ENCODE assay signal across 1 cellular context in the genomic region with DNA sequence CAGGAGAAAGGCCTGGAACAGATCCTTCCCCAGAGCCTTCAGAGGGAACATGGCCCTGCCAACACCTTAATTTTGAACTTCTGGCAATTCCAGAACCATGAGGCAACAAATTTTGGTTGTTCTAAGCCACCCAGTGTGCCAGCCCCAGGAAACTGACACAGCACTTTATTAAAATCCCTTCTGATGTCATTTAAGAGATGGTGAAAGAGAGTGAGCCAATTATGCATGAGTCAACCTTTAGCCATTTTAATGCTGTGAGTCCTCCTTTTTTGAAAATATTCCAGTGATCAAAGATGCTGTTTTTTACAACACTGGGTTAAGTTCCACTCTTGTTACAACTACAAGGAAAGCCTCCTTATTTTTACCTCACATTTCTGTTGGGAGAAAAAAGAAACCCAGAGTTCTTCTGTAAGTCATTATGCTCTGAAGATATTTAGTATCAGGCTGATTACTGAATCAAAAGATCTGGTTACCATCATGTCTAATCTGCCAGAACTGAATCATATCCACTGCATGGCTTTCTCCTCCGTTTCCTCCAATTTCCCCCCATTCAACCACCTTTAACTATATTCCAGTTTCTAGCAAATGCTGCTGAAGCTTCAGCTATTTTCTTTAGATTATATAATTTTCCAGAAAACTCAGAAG.
TF ChIP-seq lines count a peak whose summit lies in the region.

No MANE protein-coding gene starts in this region.

TF ChIP-seq in SK-N-SH, 30 proteins besides CTCF, POLR2A, EP300 and RAD21 (continued from another document):
- TF ChIP-seq, protein P1, sequence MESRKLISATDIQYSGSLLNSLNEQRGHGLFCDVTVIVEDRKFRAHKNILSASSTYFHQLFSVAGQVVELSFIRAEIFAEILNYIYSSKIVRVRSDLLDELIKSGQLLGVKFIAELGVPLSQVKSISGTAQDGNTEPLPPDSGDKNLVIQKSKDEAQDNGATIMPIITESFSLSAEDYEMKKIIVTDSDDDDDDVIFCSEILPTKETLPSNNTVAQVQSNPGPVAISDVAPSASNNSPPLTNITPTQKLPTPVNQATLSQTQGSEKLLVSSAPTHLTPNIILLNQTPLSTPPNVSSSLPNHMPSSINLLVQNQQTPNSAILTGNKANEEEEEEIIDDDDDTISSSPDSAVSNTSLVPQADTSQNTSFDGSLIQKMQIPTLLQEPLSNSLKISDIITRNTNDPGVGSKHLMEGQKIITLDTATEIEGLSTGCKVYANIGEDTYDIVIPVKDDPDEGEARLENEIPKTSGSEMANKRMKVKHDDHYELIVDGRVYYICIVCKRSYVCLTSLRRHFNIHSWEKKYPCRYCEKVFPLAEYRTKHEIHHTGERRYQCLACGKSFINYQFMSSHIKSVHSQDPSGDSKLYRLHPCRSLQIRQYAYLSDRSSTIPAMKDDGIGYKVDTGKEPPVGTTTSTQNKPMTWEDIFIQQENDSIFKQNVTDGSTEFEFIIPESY (IDR thresholded peaks at IDR 0.05; ENCODE audit: borderline replicate concordance, low read depth), result no peak
- TF ChIP-seq RFX5 (IDR thresholded peaks at IDR 0.05; ENCODE audit: low read length), result no peak
- TF ChIP-seq RCOR1 (IDR thresholded peaks at IDR 0.05; ENCODE audit: low read length), result no peak
- TF ChIP-seq FOXM1 (IDR thresholded peaks at IDR 0.05; ENCODE audit: low read depth), result no peak
- TF ChIP-seq SMC3 (IDR thresholded peaks at IDR 0.05; ENCODE audit: low read depth, low read length), result no peak
- no peak for TF ChIP-seq FOXJ3 (CRISPR knock-in tag; IDR thresholded peaks at IDR 0.05)
- no peak for TF ChIP-seq TAF1 (IDR thresholded peaks at IDR 0.05; ENCODE audit: borderline replicate concordance, low read depth, low read length)
- 0 out of 2 replicates have a peak, but pooled peaks have one; percentile 10 for TF ChIP-seq RXRA (IDR thresholded peaks at IDR 0.05; ENCODE audit: borderline replicate concordance, low read depth)
- no peak for TF ChIP-seq YY1 (IDR thresholded peaks at IDR 0.05; ENCODE audit: low read depth)
- TF ChIP-seq, protein P2, sequence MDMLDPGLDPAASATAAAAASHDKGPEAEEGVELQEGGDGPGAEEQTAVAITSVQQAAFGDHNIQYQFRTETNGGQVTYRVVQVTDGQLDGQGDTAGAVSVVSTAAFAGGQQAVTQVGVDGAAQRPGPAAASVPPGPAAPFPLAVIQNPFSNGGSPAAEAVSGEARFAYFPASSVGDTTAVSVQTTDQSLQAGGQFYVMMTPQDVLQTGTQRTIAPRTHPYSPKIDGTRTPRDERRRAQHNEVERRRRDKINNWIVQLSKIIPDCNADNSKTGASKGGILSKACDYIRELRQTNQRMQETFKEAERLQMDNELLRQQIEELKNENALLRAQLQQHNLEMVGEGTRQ (IDR thresholded peaks at IDR 0.05; ENCODE audit: borderline replicate concordance, low read depth, low read length), result no peak
- TF ChIP-seq, protein P3, sequence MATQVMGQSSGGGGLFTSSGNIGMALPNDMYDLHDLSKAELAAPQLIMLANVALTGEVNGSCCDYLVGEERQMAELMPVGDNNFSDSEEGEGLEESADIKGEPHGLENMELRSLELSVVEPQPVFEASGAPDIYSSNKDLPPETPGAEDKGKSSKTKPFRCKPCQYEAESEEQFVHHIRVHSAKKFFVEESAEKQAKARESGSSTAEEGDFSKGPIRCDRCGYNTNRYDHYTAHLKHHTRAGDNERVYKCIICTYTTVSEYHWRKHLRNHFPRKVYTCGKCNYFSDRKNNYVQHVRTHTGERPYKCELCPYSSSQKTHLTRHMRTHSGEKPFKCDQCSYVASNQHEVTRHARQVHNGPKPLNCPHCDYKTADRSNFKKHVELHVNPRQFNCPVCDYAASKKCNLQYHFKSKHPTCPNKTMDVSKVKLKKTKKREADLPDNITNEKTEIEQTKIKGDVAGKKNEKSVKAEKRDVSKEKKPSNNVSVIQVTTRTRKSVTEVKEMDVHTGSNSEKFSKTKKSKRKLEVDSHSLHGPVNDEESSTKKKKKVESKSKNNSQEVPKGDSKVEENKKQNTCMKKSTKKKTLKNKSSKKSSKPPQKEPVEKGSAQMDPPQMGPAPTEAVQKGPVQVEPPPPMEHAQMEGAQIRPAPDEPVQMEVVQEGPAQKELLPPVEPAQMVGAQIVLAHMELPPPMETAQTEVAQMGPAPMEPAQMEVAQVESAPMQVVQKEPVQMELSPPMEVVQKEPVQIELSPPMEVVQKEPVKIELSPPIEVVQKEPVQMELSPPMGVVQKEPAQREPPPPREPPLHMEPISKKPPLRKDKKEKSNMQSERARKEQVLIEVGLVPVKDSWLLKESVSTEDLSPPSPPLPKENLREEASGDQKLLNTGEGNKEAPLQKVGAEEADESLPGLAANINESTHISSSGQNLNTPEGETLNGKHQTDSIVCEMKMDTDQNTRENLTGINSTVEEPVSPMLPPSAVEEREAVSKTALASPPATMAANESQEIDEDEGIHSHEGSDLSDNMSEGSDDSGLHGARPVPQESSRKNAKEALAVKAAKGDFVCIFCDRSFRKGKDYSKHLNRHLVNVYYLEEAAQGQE (IDR thresholded peaks at IDR 0.05; ENCODE audit: low read depth, low read length), result no peak
- TF ChIP-seq, protein P4, sequence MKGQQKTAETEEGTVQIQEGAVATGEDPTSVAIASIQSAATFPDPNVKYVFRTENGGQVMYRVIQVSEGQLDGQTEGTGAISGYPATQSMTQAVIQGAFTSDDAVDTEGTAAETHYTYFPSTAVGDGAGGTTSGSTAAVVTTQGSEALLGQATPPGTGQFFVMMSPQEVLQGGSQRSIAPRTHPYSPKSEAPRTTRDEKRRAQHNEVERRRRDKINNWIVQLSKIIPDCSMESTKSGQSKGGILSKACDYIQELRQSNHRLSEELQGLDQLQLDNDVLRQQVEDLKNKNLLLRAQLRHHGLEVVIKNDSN (IDR thresholded peaks at IDR 0.05; ENCODE audit: borderline replicate concordance, low read depth), result no peak
- TF ChIP-seq, protein P5, sequence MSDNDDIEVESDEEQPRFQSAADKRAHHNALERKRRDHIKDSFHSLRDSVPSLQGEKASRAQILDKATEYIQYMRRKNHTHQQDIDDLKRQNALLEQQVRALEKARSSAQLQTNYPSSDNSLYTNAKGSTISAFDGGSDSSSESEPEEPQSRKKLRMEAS (IDR thresholded peaks at IDR 0.05; ENCODE audit: low read depth), result no peak
- TF ChIP-seq MEF2A (IDR thresholded peaks at IDR 0.05; ENCODE audit: borderline replicate concordance, low read depth), result no peak
- peak; percentile 32; the same call in 1 of the 2 replicates for TF ChIP-seq TEAD4 (IDR thresholded peaks at IDR 0.05; ENCODE audit: borderline replicate concordance, insufficient read depth)
- no peak for TF ChIP-seq POLR2AphosphoS5 (IDR thresholded peaks at IDR 0.05; ENCODE audit: low read depth, low read length)
- TF ChIP-seq FOSL2 (IDR thresholded peaks at IDR 0.05; ENCODE audit: borderline replicate concordance, low read depth), result peak; percentile 78
- no peak for TF ChIP-seq ELF1 (IDR thresholded peaks at IDR 0.05)
- TF ChIP-seq, protein P6, sequence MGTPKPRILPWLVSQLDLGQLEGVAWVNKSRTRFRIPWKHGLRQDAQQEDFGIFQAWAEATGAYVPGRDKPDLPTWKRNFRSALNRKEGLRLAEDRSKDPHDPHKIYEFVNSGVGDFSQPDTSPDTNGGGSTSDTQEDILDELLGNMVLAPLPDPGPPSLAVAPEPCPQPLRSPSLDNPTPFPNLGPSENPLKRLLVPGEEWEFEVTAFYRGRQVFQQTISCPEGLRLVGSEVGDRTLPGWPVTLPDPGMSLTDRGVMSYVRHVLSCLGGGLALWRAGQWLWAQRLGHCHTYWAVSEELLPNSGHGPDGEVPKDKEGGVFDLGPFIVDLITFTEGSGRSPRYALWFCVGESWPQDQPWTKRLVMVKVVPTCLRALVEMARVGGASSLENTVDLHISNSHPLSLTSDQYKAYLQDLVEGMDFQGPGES (IDR thresholded peaks at IDR 0.05; ENCODE audit: low read depth, low read length), result no peak
TF ChIP-seq in SK-N-SH: peak in this region for 7.
